In genomic region chr6:144898052-144898689, GRCh38 we compare ENCODE assay signal across 15 cellular contexts.
DNase-seq lines count a peak whose midpoint lies in the region; ATAC-seq and TF ChIP-seq lines count a peak whose summit lies in the region.
"Had no signal": no experiment of that assay in that cellular context is flagged by ENCODE, and none has a peak within 500 bp of the region (broad histone marks: within the 10 kb centered on the region; RNA-seq: fewer than 3 reads in every experiment).

No MANE protein-coding gene starts in this region.

- H3K9me3 ChIP-seq in PC-3 (ENCODE audit: low read length): no peaks in the 10 kb centered on the region
- no peaks in the 10 kb centered on the region for H3K9me3 ChIP-seq in effector memory CD4-positive, alpha-beta T cell (ENCODE audit: control insufficient read depth, low read length)

- intact Hi-C loops in PC-3 (cut with micrococcal nuclease): loop anchor here (5.0 kb wide), 1 partner anchor 141 kb away; no protein-coding TSS in a partner anchor

- CTCF ChIA-PET in PC-3 (lab: Charles Lee): no interaction called here

- H3K4me2 ChIP-seq in PC-3 (ENCODE audit: low read length) (peak overlapping the region; percentile 76), GM23338 (no peak overlapping the region)

- peaks cover 8% of the 10 kb centered on the region; the same call in 2 of the 3 replicates for H3K9me3 Mint-ChIP-seq in GM23338

- no peak overlapping the region for H3K27ac Mint-ChIP-seq in GM23338
- H3K27ac Mint-ChIP-seq: CD8-positive, alpha-beta memory T cell; nephron had no signal

- H3K27me3 ChIP-seq in PC-3 (ENCODE audit: low read length) (no peaks in the 10 kb centered on the region), GM23338 (ENCODE audit: insufficient read depth) (no peaks in the 10 kb centered on the region)
- no peaks in the 10 kb centered on the region for H3K27me3 ChIP-seq in effector memory CD4-positive, alpha-beta T cell (replicated peaks; ENCODE audit: control insufficient read depth, insufficient read depth, low read length, poor library complexity, severe bottlenecking)

- H3K9me2 ChIP-seq in PC-3 (replicated peaks; ENCODE audit: low read length) (no peaks in the 10 kb centered on the region), GM23338 (ENCODE audit: insufficient read depth) (peaks cover 5% of the 10 kb centered on the region; the same call in 1 of the 2 replicates)

- H3K4me3 Mint-ChIP-seq in GM23338: no peak overlapping the region
- H3K4me3 Mint-ChIP-seq: CD8-positive, alpha-beta memory T cell; nephron had no signal

- peaks cover 8% of the 10 kb centered on the region for H3K4me1 Mint-ChIP-seq in GM23338
- H3K4me1 Mint-ChIP-seq: nephron had no signal

- peak overlapping the region; percentile 31; the same call in 1 of the 2 replicates for H3K4me3 ChIP-seq in PC-3 (ENCODE audit: low read length)
- no peak overlapping the region for H3K4me3 ChIP-seq in cardiac fibroblast (replicated peaks in 1 of 2; ENCODE audit: low read depth in 2 of 2, low read length in 2 of 2)
- no peak overlapping the region for H3K4me3 ChIP-seq in GM23338
- no peak overlapping the region for H3K4me3 ChIP-seq in effector memory CD4-positive, alpha-beta T cell (ENCODE audit: insufficient read depth, low read depth, low read length, poor library complexity, severe bottlenecking)

- BruUV-seq in PC-3 (replicated peaks; lab: Mats Ljungman, UMichigan): TSS peak; percentile 86

- DNase-seq in ELR (ENCODE audit: low read depth): peak; percentile 94
- peak; percentile 71 for DNase-seq in PC-3
- DNase-seq in cardiac fibroblast (ENCODE audit: low read depth in 2 of 2): peak; percentile 5 to 76
- peak; percentile 37 for DNase-seq in myocyte (ENCODE audit: low read depth)
- no peak for DNase-seq in GM23338 (ENCODE audit: low spot score)
- no peak for DNase-seq in SKM-1 (lab: John Stamatoyannopoulos, UW; ENCODE audit: unreplicated experiment)
- DNase-seq in effector memory CD4-positive, alpha-beta T cell: no peak
- DNase-seq in activated CD8-positive, alpha-beta memory T cell treated with anti-CD3 and anti-CD28 coated beads, Interleukin-2, amount 50 U/mL, for 48 hours: no peak
- DNase-seq: activated naive CD4-positive, alpha-beta T cell; CD8-positive, alpha-beta memory T cell; kidney; NCI-H1105; small intestine; T-helper 9 cell had no signal

- POLR2A ChIA-PET in PC-3 (lab: Charles Lee; ENCODE audit: unreplicated experiment): interaction anchor here (0.9 kb wide), 1 partner anchor 25 kb away, joined by 6 read pairs; no protein-coding TSS in a partner anchor

- H3K36me3 Mint-ChIP-seq in GM23338 (ENCODE audit: low read depth): no peaks in the 10 kb centered on the region; the same call in 2 of the 3 replicates

- H4K20me1 ChIP-seq in PC-3 (ENCODE audit: low read length): no peaks in the 10 kb centered on the region
- no peaks in the 10 kb centered on the region for H4K20me1 ChIP-seq in GM23338 (replicated peaks; ENCODE audit: insufficient read depth)

- H3K36me3 ChIP-seq in PC-3 (ENCODE audit: low read depth, low read length) (no peaks in the 10 kb centered on the region), GM23338 (ENCODE audit: insufficient read depth) (no peaks in the 10 kb centered on the region)
- no peaks in the 10 kb centered on the region for H3K36me3 ChIP-seq in effector memory CD4-positive, alpha-beta T cell (ENCODE audit: control insufficient read depth, insufficient read depth, low read length)

- peaks cover 63% of the 10 kb centered on the region for H3K4me1 ChIP-seq in PC-3 (ENCODE audit: insufficient read depth, low read length)
- H3K4me1 ChIP-seq in GM23338 (ENCODE audit: insufficient read depth): peaks cover 10% of the 10 kb centered on the region
- H3K4me1 ChIP-seq in effector memory CD4-positive, alpha-beta T cell (ENCODE audit: control insufficient read depth, insufficient read depth, low read length, poor library complexity, severe bottlenecking): no peaks in the 10 kb centered on the region

- peak overlapping the region; percentile 82 for H3K9ac ChIP-seq in PC-3 (ENCODE audit: low read length)

- peaks cover 19% of the 10 kb centered on the region for H3F3A ChIP-seq in PC-3 (ENCODE audit: low read length, unreplicated experiment)
- no peaks in the 10 kb centered on the region for H3F3A ChIP-seq in GM23338 (replicated peaks; ENCODE audit: low read depth)

- H2AFZ ChIP-seq in PC-3 (ENCODE audit: low read length) (no peak overlapping the region), GM23338 (no peak overlapping the region)

- H3K79me2 ChIP-seq in PC-3 (ENCODE audit: low read length): no peaks in the 10 kb centered on the region
- no peaks in the 10 kb centered on the region for H3K79me2 ChIP-seq in GM23338 (replicated peaks; ENCODE audit: insufficient read depth)

- peak; percentile 30 for ATAC-seq in PC-3
- no peak for ATAC-seq in GM23338

- H3K27ac ChIP-seq in PC-3 (ENCODE audit: low read length) (peak overlapping the region; percentile 100), GM23338 (ENCODE audit: low read depth) (no peak overlapping the region)
- no peak overlapping the region for H3K27ac ChIP-seq in effector memory CD4-positive, alpha-beta T cell (ENCODE audit: insufficient read depth, low read length, poor library complexity, severe bottlenecking)

- TF ChIP-seq CTCF in PC-3 (conservative IDR thresholded peaks at IDR 0.05; ENCODE audit: low read depth, low read length): no peak
- TF ChIP-seq CTCF in cardiac fibroblast (IDR thresholded peaks at IDR 0.05; ENCODE audit: low read depth, low read length): no peak
- TF ChIP-seq CTCF in GM23338 (conservative IDR thresholded peaks at IDR 0.05; ENCODE audit: low read depth in 2 of 2): no peak

- H3K27me3 Mint-ChIP-seq in GM23338 (ENCODE audit: insufficient read depth, low read depth, poor library complexity): no peaks in the 10 kb centered on the region

TF ChIP-seq in GM23338, 12 proteins besides CTCF, POLR2A, EP300 and RAD21 (continues in another document):
- no peak for TF ChIP-seq STAT1 (IDR thresholded peaks at IDR 0.05; ENCODE audit: unreplicated experiment)
- no peak for TF ChIP-seq JUNB (IDR thresholded peaks at IDR 0.05; ENCODE audit: unreplicated experiment)
- TF ChIP-seq EZH2 (IDR thresholded peaks at IDR 0.05; ENCODE audit: low read depth, unreplicated experiment): no peak
- no peak for TF ChIP-seq ETS1 (IDR thresholded peaks at IDR 0.05)

Comparison
In these comparisons a context has a peak if more than half of its experiments do, and no peak if none do; other contexts are left out.
1. DNase-seq: peak in ELR (single experiment), PC-3 (single experiment), cardiac fibroblast (2 of 2) and myocyte (single experiment); none in GM23338 (single experiment), SKM-1 (single experiment), effector memory CD4-positive, alpha-beta T cell (0 of 3) and activated CD8-positive, alpha-beta memory T cell treated with anti-CD3 and anti-CD28 coated beads, Interleukin-2, amount 50 U/mL, for 48 hours (single experiment).